Comparison of ENCODE assay signal across 18 cellular contexts in the genomic region with DNA sequence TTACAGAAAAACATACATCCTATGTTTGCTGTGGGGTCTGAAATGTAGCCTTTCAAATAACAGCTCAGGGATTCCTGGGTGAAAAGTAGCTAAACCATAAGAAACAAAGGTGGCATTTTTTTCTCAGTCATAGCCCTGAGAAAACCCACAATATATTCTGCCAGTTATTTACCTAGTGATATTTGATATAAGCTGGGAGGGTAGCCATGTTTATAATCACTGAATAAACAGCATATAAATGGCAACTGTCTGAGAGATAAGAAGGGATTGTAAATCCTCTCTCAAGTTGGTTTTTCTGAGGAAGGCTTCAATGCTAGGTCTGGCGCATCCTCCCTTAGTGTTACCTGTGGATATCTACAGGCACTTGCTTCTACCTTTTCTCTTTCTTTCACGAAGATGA.
A peak's percentile ranks its signal among the peaks of the same experiment; 100 is the strongest.
DNase-seq lines count a peak whose midpoint lies in the region; ATAC-seq and TF ChIP-seq lines count a peak whose summit lies in the region.
"Had no signal": no experiment of that assay in that cellular context is flagged by ENCODE, and none has a peak within 500 bp of the region (broad histone marks: within the 10 kb centered on the region; RNA-seq: fewer than 3 reads in every experiment).

No MANE protein-coding gene starts in this region.

- H3K9me3 ChIP-seq in Loucy (ENCODE audit: insufficient read depth, low read depth, low read length) (no peaks in the 10 kb centered on the region), esophagus muscularis mucosa (no peaks in the 10 kb centered on the region)
- H3K9me3 ChIP-seq: HAP-1 had no signal

- no peaks in the 10 kb centered on the region for H4K20me1 ChIP-seq in Loucy (ENCODE audit: insufficient read depth, low read length, poor library complexity, severe bottlenecking)

- H2AFZ ChIP-seq in Loucy (ENCODE audit: low read length) = 0 out of 2 replicates have a peak overlapping the region, but pooled peaks have one; percentile 13

- intact Hi-C loops in left colon (cut with DNase I, micrococcal nuclease) (no loop called here), esophagus muscularis mucosa (cut with DNase I) (no loop called here)

- H3K27me3 ChIP-seq in Loucy (ENCODE audit: insufficient read depth, low read length, poor library complexity, severe bottlenecking) (no peaks in the 10 kb centered on the region), esophagus muscularis mucosa (no peaks in the 10 kb centered on the region)

- no peak for TF ChIP-seq EP300 in esophagus muscularis mucosa (IDR thresholded peaks at IDR 0.05)

- no peaks in the 10 kb centered on the region for H3K79me2 ChIP-seq in Loucy (ENCODE audit: insufficient read depth, low read length)

- 41% methylated on average over 2 of the region's 2 CpGs for WGBS in esophagus muscularis mucosa

- TF ChIP-seq POLR2A in esophagus muscularis mucosa (IDR thresholded peaks at IDR 0.05; ENCODE audit: low read depth) = no peak

- peaks cover 7% of the 10 kb centered on the region for H3K4me1 ChIP-seq in Loucy (ENCODE audit: insufficient read depth, low read length, poor library complexity, severe bottlenecking)
- no peaks in the 10 kb centered on the region for H3K4me1 ChIP-seq in esophagus muscularis mucosa

- H3F3A ChIP-seq in Loucy (ENCODE audit: low read depth) = no peaks in the 10 kb centered on the region

- no peak overlapping the region for H3K27ac ChIP-seq in esophagus muscularis mucosa (replicated peaks in 1 of 4)
- H3K27ac ChIP-seq: SK-N-MC had no signal

- no peak overlapping the region for H3K4me3 ChIP-seq in Loucy (ENCODE audit: low read length, poor library complexity, severe bottlenecking)
- H3K4me3 ChIP-seq in esophagus muscularis mucosa = no peak overlapping the region
- H3K4me3 ChIP-seq: HAP-1, SK-N-MC had no signal

- H3K4me2 ChIP-seq in Loucy (ENCODE audit: low read depth, low read length, poor library complexity, severe bottlenecking) = no peak overlapping the region

- no peaks in the 10 kb centered on the region for H3K9me2 ChIP-seq in Loucy (replicated peaks; ENCODE audit: low read depth, low read length)

- H3K36me3 ChIP-seq in Loucy (ENCODE audit: insufficient read depth, low read length) = no peaks in the 10 kb centered on the region
- no peaks in the 10 kb centered on the region for H3K36me3 ChIP-seq in esophagus muscularis mucosa
- H3K36me3 ChIP-seq: HAP-1 had no signal

- ATAC-seq in left colon (peak; percentile 74), HG03108 (IDR thresholded peaks at IDR 0.05; ENCODE audit: unreplicated experiment) (no peak), HG03159 (IDR thresholded peaks at IDR 0.05; ENCODE audit: unreplicated experiment) (no peak)
- ATAC-seq: Panc1, Right ventricle myocardium inferior, T-cell had no signal

- TF ChIP-seq CTCF in Loucy (conservative IDR thresholded peaks at IDR 0.05; ENCODE audit: low read length) (no peak), esophagus muscularis mucosa (IDR thresholded peaks at IDR 0.05) (no peak)

- DNase-seq in DMS153 treated with DMSO at 0.1 percent for 48 hours (lab: John Stamatoyannopoulos, UW; ENCODE audit: unreplicated experiment) (peak; percentile 65), NCI-H2081 treated with DMSO at 0.1 percent for 48 hours (lab: John Stamatoyannopoulos, UW) (peak; percentile 28), left colon (no peak), medulla oblongata (ENCODE audit: extremely low spot score) (no peak), esophagus muscularis mucosa (ENCODE audit: extremely low spot score) (no peak)
- DNase-seq: ACHN; CD4-positive, alpha-beta memory T cell; EL; Karpas-422; NCI-H524; T-cell had no signal

- no peak overlapping the region for H3K9ac ChIP-seq in Loucy (ENCODE audit: low read depth, low read length, poor library complexity, severe bottlenecking)

Comparison
In these comparisons a context has a peak if more than half of its experiments do, and no peak if none do; other contexts are left out.
1. DNase-seq: peak in DMS153 treated with DMSO at 0.1 percent for 48 hours (single experiment) and NCI-H2081 treated with DMSO at 0.1 percent for 48 hours (single experiment); none in left colon (0 of 2), medulla oblongata (single experiment) and esophagus muscularis mucosa (single experiment).